In genomic region chr2:8376603-8377423, GRCh38 we compare ENCODE assay signal across 16 cellular contexts.
DNase-seq lines count a peak whose midpoint lies in the region; ATAC-seq and TF ChIP-seq lines count a peak whose summit lies in the region.
"Had no signal": no experiment of that assay in that cellular context is flagged by ENCODE, and none has a peak within 500 bp of the region (broad histone marks: within the 10 kb centered on the region; RNA-seq: fewer than 3 reads in every experiment).

No MANE protein-coding gene starts in this region.

- peaks cover 14% of the 10 kb centered on the region for H3K9me3 ChIP-seq in adipocyte (ENCODE audit: control insufficient read depth, low read length)
- no peaks in the 10 kb centered on the region for H3K9me3 ChIP-seq in WERI-Rb-1 (ENCODE audit: severe bottlenecking)
- H3K9me3 ChIP-seq in left lung = peaks cover 0 to 7% of the 10 kb centered on the region in 2 donors

- H3K4me1 Mint-ChIP-seq in activated naive CD4-positive, alpha-beta T cell treated with anti-CD3 and anti-CD28 coated beads for 36 hours (ENCODE audit: low read depth) = peaks cover 15% of the 10 kb centered on the region
- H3K4me1 Mint-ChIP-seq in stimulated activated naive CD8-positive, alpha-beta T cell treated with anti-CD3 and anti-CD28 coated beads, Interleukin-15, amount 100 ng/mL, for 72 hours = peaks cover 29% of the 10 kb centered on the region

- CTCF ChIA-PET in activated naive CD4-positive, alpha-beta T cell treated with anti-CD3 and anti-CD28 coated beads for 36 hours (lab: Charles Lee) = no interaction called here

- H3K4me3 ChIP-seq in KMS-11 (IDR thresholded peaks at IDR 0.05; ENCODE audit: insufficient read depth, low read depth, low read length) = no peak overlapping the region
- no peak overlapping the region for H3K4me3 ChIP-seq in adipocyte (ENCODE audit: low read length)
- no peak overlapping the region for H3K4me3 ChIP-seq in WERI-Rb-1 (ENCODE audit: low read depth, low read length)
- H3K4me3 ChIP-seq in left lung = no peak overlapping the region
- H3K4me3 ChIP-seq: cardiac muscle cell had no signal

- no peak for DNase-seq in activated naive CD4-positive, alpha-beta T cell treated with anti-CD3 and anti-CD28 coated beads for 36 hours
- no peak for DNase-seq in activated naive CD4-positive, alpha-beta T cell treated with anti-CD3 and anti-CD28 coated beads, Interleukin-2, amount 50 U/mL, for 16 hours
- DNase-seq in adipocyte (ENCODE audit: low read depth) (peak; percentile 4), WERI-Rb-1 (no peak), mucosa of gallbladder (ENCODE audit: low spot score) (no peak), left lung (no peak)
- DNase-seq in stimulated activated naive CD8-positive, alpha-beta T cell treated with anti-CD3 and anti-CD28 coated beads, Interleukin-15, amount 100 ng/mL, for 72 hours = no peak
- DNase-seq: Caco-2; NCI-H2029 treated with DMSO at 0.1 percent for 48 hours; NCI-H510A; stimulated activated CD4-positive, alpha-beta T cell treated with anti-CD3 and anti-CD28 coated beads, Interleukin-12 subunit alpha, Interleukin-12 subunit beta, amount 100 ng/mL, for 4 hours; stimulated activated naive B cell treated with anti-CD40 and anti-IgM and Interleukin-4, amounts not matched to agents 10 μg/mL and 1 μg/mL and 100 μg/mL, for 72 hours had no signal

- no peak overlapping the region for H2AFZ ChIP-seq in KMS-11 (ENCODE audit: low read depth)

- H3K9ac ChIP-seq in KMS-11 (no peak overlapping the region), adipocyte (ENCODE audit: low read length) (no peak overlapping the region)

- TF ChIP-seq CTCF in KMS-11 (conservative IDR thresholded peaks at IDR 0.05; ENCODE audit: low read depth, low read length) = no peak
- TF ChIP-seq CTCF in WERI-Rb-1 (IDR thresholded peaks at IDR 0.05; ENCODE audit: low read depth, low read length) = no peak
- TF ChIP-seq CTCF in left lung (IDR thresholded peaks at IDR 0.05) = no peak

- peaks cover 6% of the 10 kb centered on the region for H3K9me3 Mint-ChIP-seq in activated naive CD4-positive, alpha-beta T cell treated with anti-CD3 and anti-CD28 coated beads for 36 hours
- peaks cover 0 to 4% of the 10 kb centered on the region in 2 donors for H3K9me3 Mint-ChIP-seq in stimulated activated naive CD8-positive, alpha-beta T cell treated with anti-CD3 and anti-CD28 coated beads, Interleukin-15, amount 100 ng/mL, for 72 hours
- H3K9me3 Mint-ChIP-seq: type B pancreatic cell had no signal

- H3K27ac ChIP-seq in KMS-11 = no peak overlapping the region
- no peak overlapping the region for H3K27ac ChIP-seq in WERI-Rb-1
- H3K27ac ChIP-seq in left lung = no peak overlapping the region
- H3K27ac ChIP-seq: cardiac muscle cell had no signal

- H3K4me1 ChIP-seq in KMS-11 (ENCODE audit: low read depth, poor library complexity, severe bottlenecking) (peaks cover 26% of the 10 kb centered on the region), adipocyte (ENCODE audit: control insufficient read depth, insufficient read depth, low read length) (no peaks in the 10 kb centered on the region), left lung (no peaks in the 10 kb centered on the region)
- H3K4me1 ChIP-seq: Caco-2 had no signal

- H4K20me1 ChIP-seq in KMS-11 (ENCODE audit: insufficient read depth) = no peaks in the 10 kb centered on the region

- peaks cover 1% of the 10 kb centered on the region for H3K36me3 Mint-ChIP-seq in activated naive CD4-positive, alpha-beta T cell treated with anti-CD3 and anti-CD28 coated beads for 36 hours (ENCODE audit: low read depth)
- H3K36me3 Mint-ChIP-seq: type B pancreatic cell had no signal

- peak; percentile 79 for ATAC-seq in stimulated activated naive CD8-positive, alpha-beta T cell treated with anti-CD3 and anti-CD28 coated beads, Interleukin-15, amount 100 ng/mL, for 72 hours
- no peak for ATAC-seq in left lung
- ATAC-seq: left lobe of liver; stimulated activated naive B cell treated with anti-CD40 and anti-IgM and Interleukin-4, amounts not matched to agents 10 μg/mL and 1 μg/mL and 100 μg/mL, for 72 hours had no signal

- H3K27me3 ChIP-seq in KMS-11 (ENCODE audit: insufficient read depth, low read depth) (0 out of 2 replicates have a peak, but pooled peaks cover 3% of the 10 kb centered on the region), adipocyte (replicated peaks; ENCODE audit: control insufficient read depth, insufficient read depth, low read length) (peaks cover 3% of the 10 kb centered on the region), WERI-Rb-1 (ENCODE audit: insufficient read depth, low read depth, severe bottlenecking) (no peaks in the 10 kb centered on the region), left lung (no peaks in the 10 kb centered on the region)
- H3K27me3 ChIP-seq: cardiac muscle cell had no signal

- 0 out of 2 replicates have a peak overlapping the region, but pooled peaks have one; percentile 53 for H3K4me2 ChIP-seq in KMS-11

- intact Hi-C loops in activated naive CD4-positive, alpha-beta T cell treated with anti-CD3 and anti-CD28 coated beads for 36 hours (cut with micrococcal nuclease) = no loop called here
- intact Hi-C loops in left lung (cut with DNase I) = no loop called here

- peaks cover 12% of the 10 kb centered on the region for H3K27me3 Mint-ChIP-seq in activated naive CD4-positive, alpha-beta T cell treated with anti-CD3 and anti-CD28 coated beads for 36 hours (ENCODE audit: low read depth)
- H3K27me3 Mint-ChIP-seq in stimulated activated naive CD8-positive, alpha-beta T cell treated with anti-CD3 and anti-CD28 coated beads, Interleukin-15, amount 100 ng/mL, for 72 hours = peaks cover 26% of the 10 kb centered on the region
- H3K27me3 Mint-ChIP-seq: type B pancreatic cell had no signal

- H3K36me3 ChIP-seq in KMS-11 (ENCODE audit: insufficient read depth) (no peaks in the 10 kb centered on the region), adipocyte (ENCODE audit: control insufficient read depth, insufficient read depth, low read length, severe bottlenecking) (no peaks in the 10 kb centered on the region), WERI-Rb-1 (no peaks in the 10 kb centered on the region), left lung (no peaks in the 10 kb centered on the region)
- H3K36me3 ChIP-seq: cardiac muscle cell had no signal

- H3K4me3 Mint-ChIP-seq in activated naive CD4-positive, alpha-beta T cell treated with anti-CD3 and anti-CD28 coated beads for 36 hours = no peak overlapping the region
- peak overlapping the region; percentile 26 to 42 for H3K4me3 Mint-ChIP-seq in stimulated activated naive CD8-positive, alpha-beta T cell treated with anti-CD3 and anti-CD28 coated beads, Interleukin-15, amount 100 ng/mL, for 72 hours
- H3K4me3 Mint-ChIP-seq: stimulated activated naive B cell treated with anti-CD40 and anti-IgM and Interleukin-4, amounts not matched to agents 10 μg/mL and 1 μg/mL and 100 μg/mL, for 72 hours; type B pancreatic cell had no signal

- peak overlapping the region; percentile 30 for H3K27ac Mint-ChIP-seq in activated naive CD4-positive, alpha-beta T cell treated with anti-CD3 and anti-CD28 coated beads for 36 hours
- no peak overlapping the region for H3K27ac Mint-ChIP-seq in stimulated activated naive CD8-positive, alpha-beta T cell treated with anti-CD3 and anti-CD28 coated beads, Interleukin-15, amount 100 ng/mL, for 72 hours
- H3K27ac Mint-ChIP-seq: stimulated activated naive B cell treated with anti-CD40 and anti-IgM and Interleukin-4, amounts not matched to agents 10 μg/mL and 1 μg/mL and 100 μg/mL, for 72 hours; type B pancreatic cell had no signal

- H3K79me2 ChIP-seq in KMS-11 (ENCODE audit: insufficient read depth, low read depth) = no peaks in the 10 kb centered on the region
